ENCODE assay signal across 16 cellular contexts in genomic region chr18:70234667-70235459, GRCh38. TPM values are rescaled to one million over a fixed set of nuclear protein-coding genes. Genes with fewer than 3 reads are reported as not detected.
DNase-seq lines count a peak whose midpoint lies in the region; ATAC-seq and TF ChIP-seq lines count a peak whose summit lies in the region.
"Had no signal": no experiment of that assay in that cellular context is flagged by ENCODE, and none has a peak within 500 bp of the region (broad histone marks: within the 10 kb centered on the region; RNA-seq: fewer than 3 reads in every experiment).

No MANE protein-coding gene starts in this region.

- H3K27ac Mint-ChIP-seq in natural killer cell (no peak overlapping the region), Caco-2 (ENCODE audit: unreplicated experiment) (no peak overlapping the region)
- H3K27ac Mint-ChIP-seq: activated CD8-positive, alpha-beta T cell treated with anti-CD3 and anti-CD28 coated beads, Interleukin-2, amount 10 ng/mL, durations not matched to agents 7 days and 5 days; activated naive CD8-positive, alpha-beta T cell treated with anti-CD3 and anti-CD28 coated beads, Interleukin-2, amount 10 ng/mL, durations not matched to agents 7 days and 5 days; naive thymus-derived CD8-positive, alpha-beta T cell had no signal

- H3K4me1 Mint-ChIP-seq in natural killer cell, result no peaks in the 10 kb centered on the region
- no peaks in the 10 kb centered on the region for H3K4me1 Mint-ChIP-seq in Caco-2 (ENCODE audit: low read depth, unreplicated experiment)
- H3K4me1 Mint-ChIP-seq: activated naive CD8-positive, alpha-beta T cell treated with anti-CD3 and anti-CD28 coated beads, Interleukin-2, amount 10 ng/mL, durations not matched to agents 7 days and 5 days had no signal

- H3K4me3 Mint-ChIP-seq in natural killer cell (no peak overlapping the region), Caco-2 (ENCODE audit: unreplicated experiment) (no peak overlapping the region)
- H3K4me3 Mint-ChIP-seq: activated CD8-positive, alpha-beta T cell treated with anti-CD3 and anti-CD28 coated beads, Interleukin-2, amount 10 ng/mL, durations not matched to agents 7 days and 5 days; activated naive CD8-positive, alpha-beta T cell treated with anti-CD3 and anti-CD28 coated beads, Interleukin-2, amount 10 ng/mL, durations not matched to agents 7 days and 5 days; naive thymus-derived CD8-positive, alpha-beta T cell had no signal

- intact Hi-C loops in natural killer cell (cut with micrococcal nuclease), result no loop called here
- intact Hi-C loops in sigmoid colon (cut with DNase I), result no loop called here
- intact Hi-C loops in Caco-2 (cut with micrococcal nuclease; ENCODE audit: unreplicated experiment), result no loop called here

- peak; percentile 52 for DNase-seq in AG10803 (ENCODE audit: low read depth)
- peak; percentile 60 for DNase-seq in LoVo (ENCODE audit: low spot score)
- peak; percentile 70 for DNase-seq in epidermal melanocyte (ENCODE audit: insufficient read length, low spot score)
- DNase-seq in mucosa of gallbladder (ENCODE audit: low spot score), result peak; percentile 55
- DNase-seq in natural killer cell, result no peak
- no peak for DNase-seq in sigmoid colon
- DNase-seq in NCI-H187 treated with DMSO at 0.1 percent for 48 hours (lab: John Stamatoyannopoulos, UW), result no peak
- no peak for DNase-seq in Caco-2
- DNase-seq: activated CD8-positive, alpha-beta T cell treated with anti-CD3 and anti-CD28 coated beads, Interleukin-2, amount 10 ng/mL, durations not matched to agents 7 days and 5 days; activated naive CD8-positive, alpha-beta T cell treated with anti-CD3 and anti-CD28 coated beads, Interleukin-2, amount 10 ng/mL, durations not matched to agents 7 days and 5 days; KG1; naive thymus-derived CD8-positive, alpha-beta T cell; NCI-H524; stimulated activated CD4-positive, alpha-beta T cell treated with anti-CD3 and anti-CD28 coated beads, Interleukin-15, amount 100 ng/mL, for 24 hours had no signal

- POLR2A ChIA-PET in Caco-2 (lab: Charles Lee), result interaction anchor here (0.6 kb wide), 1 partner anchor 212 kb away, joined by 3 read pairs; no protein-coding TSS in a partner anchor

- CTCF ChIA-PET in Caco-2 (lab: Charles Lee), result no interaction called here

- H3K27ac ChIP-seq in sigmoid colon, result peak overlapping the region in 1 of 4 donors; percentile 30
- H3K27ac ChIP-seq: SK-N-MC had no signal

- no TSS peak for BruUV-seq in Caco-2 (replicated peaks; lab: Mats Ljungman, UMichigan)

- H3K4me3 ChIP-seq in AG10803 (ENCODE audit: low read length), result no peak overlapping the region; the same call in 1 of the 2 replicates
- H3K4me3 ChIP-seq in sigmoid colon, result no peak overlapping the region
- no peak overlapping the region for H3K4me3 ChIP-seq in Caco-2 (ENCODE audit: low read depth, low read length)
- H3K4me3 ChIP-seq: HAP-1, SK-N-MC had no signal

- H3K27me3 Mint-ChIP-seq in natural killer cell (ENCODE audit: low read depth in 2 of 2) (peaks cover 16 to 42% of the 10 kb centered on the region in 2 donors), Caco-2 (ENCODE audit: insufficient read depth, unreplicated experiment) (no peaks in the 10 kb centered on the region)

- no peak for TF ChIP-seq POLR2A in sigmoid colon (IDR thresholded peaks at IDR 0.05)

- 84 to 85% methylated on average over 12 of the region's 12 CpGs for WGBS in sigmoid colon, 2 donors

- H3K9me3 ChIP-seq in sigmoid colon (no peaks in the 10 kb centered on the region), Caco-2 (no peaks in the 10 kb centered on the region)
- H3K9me3 ChIP-seq: HAP-1 had no signal

- H3K27me3 ChIP-seq in sigmoid colon, result no peaks in the 10 kb centered on the region
- H3K27me3 ChIP-seq in Caco-2 (replicated peaks; ENCODE audit: control insufficient read depth, insufficient read depth, low read length), result no peaks in the 10 kb centered on the region

- H3K9me3 Mint-ChIP-seq in natural killer cell, result no peaks in the 10 kb centered on the region
- peaks cover 10% of the 10 kb centered on the region for H3K9me3 Mint-ChIP-seq in Caco-2 (ENCODE audit: unreplicated experiment)
- H3K9me3 Mint-ChIP-seq: activated naive CD8-positive, alpha-beta T cell treated with anti-CD3 and anti-CD28 coated beads, Interleukin-2, amount 10 ng/mL, durations not matched to agents 7 days and 5 days had no signal

- no peak for ATAC-seq in natural killer cell
- ATAC-seq: activated CD8-positive, alpha-beta T cell treated with anti-CD3 and anti-CD28 coated beads, Interleukin-2, amount 10 ng/mL, durations not matched to agents 7 days and 5 days; naive thymus-derived CD8-positive, alpha-beta T cell had no signal

- TF ChIP-seq CTCF in AG10803 (conservative IDR thresholded peaks at IDR 0.05; ENCODE audit: low read length) (0 out of 2 replicates have a peak, but pooled peaks have one; percentile 7), natural killer cell (IDR thresholded peaks at IDR 0.05) (no peak), sigmoid colon (IDR thresholded peaks at IDR 0.05) (no peak), Caco-2 (IDR thresholded peaks at IDR 0.05; ENCODE audit: insufficient read depth in 1 of 2, low read depth in 1 of 2, low read length in 1 of 2, severe bottlenecking in 1 of 2, unreplicated experiment in 1 of 2) (no peak)

- H3K36me3 Mint-ChIP-seq in natural killer cell (no peaks in the 10 kb centered on the region), Caco-2 (ENCODE audit: insufficient read depth, unreplicated experiment) (no peaks in the 10 kb centered on the region)
- H3K36me3 Mint-ChIP-seq: activated naive CD8-positive, alpha-beta T cell treated with anti-CD3 and anti-CD28 coated beads, Interleukin-2, amount 10 ng/mL, durations not matched to agents 7 days and 5 days; naive thymus-derived CD8-positive, alpha-beta T cell had no signal

- TF ChIP-seq EP300 in sigmoid colon (IDR thresholded peaks at IDR 0.05), result no peak

- H3K36me3 ChIP-seq in sigmoid colon (no peaks in the 10 kb centered on the region), Caco-2 (ENCODE audit: control insufficient read depth, insufficient read depth, low read length) (no peaks in the 10 kb centered on the region)
- H3K36me3 ChIP-seq: HAP-1 had no signal

- H3K4me1 ChIP-seq in sigmoid colon (peaks cover 0 to 4% (median 0%) of the 10 kb centered on the region in 4 donors), Caco-2 (no peaks in the 10 kb centered on the region)
- H3K4me1 ChIP-seq: HAP-1 had no signal

RNA-seq across cellular contexts. Expression of gene RTTN, which starts 29.4 kb away (rescaled TPM):
- total RNA-seq in mucosa of gallbladder (8.7 TPM), natural killer cell (10 to 100 TPM; 33.0 to 41.0 (median 35.5) TPM), sigmoid colon (10 to 100 TPM; 11.3 to 18.2 (median 15.2) TPM), Caco-2 (2022) (12.1 and 14.6 TPM in 2 replicates)
- polyA plus RNA-seq in sigmoid colon, result 1 to 10 TPM; 1.4 to 5.2 (median 2.4) TPM

RNA-seq across cellular contexts. Expression of gene SOCS6, which starts 54.0 kb away (rescaled TPM):
- 29.9 TPM for total RNA-seq in mucosa of gallbladder
- 1 to 10 TPM; 2.5 to 8.1 (median 4.7) TPM for total RNA-seq in natural killer cell
- 10 to 100 TPM; 16.6 to 23.9 (median 20.3) TPM for total RNA-seq in sigmoid colon
- 10 to 100 TPM; 11.4 to 21.7 (median 12.0) TPM for polyA plus RNA-seq in sigmoid colon
- 19.0 and 23.2 TPM in 2 replicates for total RNA-seq in Caco-2 (2022)

Comparison
In these comparisons a context has a peak if more than half of its experiments do, and no peak if none do; other contexts are left out.
1. DNase-seq: peak in AG10803 (single experiment), LoVo (single experiment), epidermal melanocyte (single experiment) and mucosa of gallbladder (single experiment); none in natural killer cell (single experiment), sigmoid colon (single experiment), NCI-H187 treated with DMSO at 0.1 percent for 48 hours (single experiment) and Caco-2 (0 of 2).